ENCODE assay signal across 1 cellular context in the genomic region with DNA sequence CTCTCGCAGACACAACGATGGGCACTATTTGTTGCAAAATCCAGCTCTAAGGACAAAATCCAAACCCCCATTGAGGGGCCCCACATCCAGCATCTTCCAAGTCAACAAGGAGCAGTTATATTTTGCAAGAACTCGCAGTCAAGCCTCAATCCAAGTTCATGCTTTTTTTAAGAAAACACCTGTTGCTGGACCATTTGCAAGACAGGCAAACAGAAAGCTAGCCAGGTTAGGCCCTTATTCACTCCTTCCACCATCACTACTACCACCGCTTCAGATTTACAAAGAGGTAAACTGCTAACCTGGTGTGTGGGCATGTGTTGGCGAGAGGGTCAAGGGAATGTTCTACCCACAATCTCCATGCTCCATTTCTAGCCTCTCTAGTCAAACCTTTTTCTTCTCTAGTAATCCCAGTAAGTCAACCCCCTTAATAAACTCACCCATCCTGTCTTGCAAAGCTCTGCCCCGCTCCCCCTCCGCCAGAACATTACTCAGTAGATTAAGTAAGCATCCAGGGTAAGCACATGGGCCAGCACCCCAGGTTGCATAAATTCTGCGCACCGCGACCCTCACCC.
A peak's percentile ranks its signal among the peaks of the same experiment; 100 is the strongest.
TF ChIP-seq lines count a peak whose summit lies in the region.

No MANE protein-coding gene starts in this region.

TF ChIP-seq in K562, 482 proteins besides CTCF, POLR2A, EP300 and RAD21:
- TF ChIP-seq, protein P1, sequence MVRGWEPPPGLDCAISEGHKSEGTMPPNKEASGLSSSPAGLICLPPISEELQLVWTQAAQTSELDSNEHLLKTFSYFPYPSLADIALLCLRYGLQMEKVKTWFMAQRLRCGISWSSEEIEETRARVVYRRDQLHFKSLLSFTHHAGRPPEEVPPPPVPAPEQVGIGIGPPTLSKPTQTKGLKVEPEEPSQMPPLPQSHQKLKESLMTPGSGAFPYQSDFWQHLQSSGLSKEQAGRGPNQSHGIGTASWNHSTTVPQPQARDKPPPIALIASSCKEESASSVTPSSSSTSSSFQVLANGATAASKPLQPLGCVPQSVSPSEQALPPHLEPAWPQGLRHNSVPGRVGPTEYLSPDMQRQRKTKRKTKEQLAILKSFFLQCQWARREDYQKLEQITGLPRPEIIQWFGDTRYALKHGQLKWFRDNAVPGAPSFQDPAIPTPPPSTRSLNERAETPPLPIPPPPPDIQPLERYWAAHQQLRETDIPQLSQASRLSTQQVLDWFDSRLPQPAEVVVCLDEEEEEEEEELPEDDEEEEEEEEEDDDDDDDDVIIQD (CRISPR knock-in tag; IDR thresholded peaks at IDR 0.05): no peak
- TF ChIP-seq, protein P2, sequence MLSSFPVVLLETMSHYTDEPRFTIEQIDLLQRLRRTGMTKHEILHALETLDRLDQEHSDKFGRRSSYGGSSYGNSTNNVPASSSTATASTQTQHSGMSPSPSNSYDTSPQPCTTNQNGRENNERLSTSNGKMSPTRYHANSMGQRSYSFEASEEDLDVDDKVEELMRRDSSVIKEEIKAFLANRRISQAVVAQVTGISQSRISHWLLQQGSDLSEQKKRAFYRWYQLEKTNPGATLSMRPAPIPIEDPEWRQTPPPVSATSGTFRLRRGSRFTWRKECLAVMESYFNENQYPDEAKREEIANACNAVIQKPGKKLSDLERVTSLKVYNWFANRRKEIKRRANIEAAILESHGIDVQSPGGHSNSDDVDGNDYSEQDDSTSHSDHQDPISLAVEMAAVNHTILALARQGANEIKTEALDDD (IDR thresholded peaks at IDR 0.05): 0 out of 2 replicates have a peak, but pooled peaks have one; percentile 27
